ENCODE assay signal across 1 cellular context in genomic region chr3:48301020-48301813, GRCh38.
TF ChIP-seq lines count a peak whose summit lies in the region.

Gene NME6 (minus strand): TSS chr3:48301367.

TF ChIP-seq in HepG2, 621 proteins besides CTCF, POLR2A, EP300 and RAD21 (continued from another document and continues in another):
- peak; percentile 81 for TF ChIP-seq IKZF5 (CRISPR knock-in tag; IDR thresholded peaks at IDR 0.05)
- peak; percentile 96; the same call in 1 of the 2 replicates for TF ChIP-seq KLF15 (CRISPR knock-in tag; IDR thresholded peaks at IDR 0.05; ENCODE audit: borderline replicate concordance)
- peak; percentile 96 for TF ChIP-seq TBX2 (CRISPR knock-in tag; IDR thresholded peaks at IDR 0.05; ENCODE audit: borderline replicate concordance)
- peak; percentile 88; the same call in 1 of the 2 replicates for TF ChIP-seq ATF5 (CRISPR knock-in tag; IDR thresholded peaks at IDR 0.05; ENCODE audit: low read depth)
- TF ChIP-seq NR2C2 (CRISPR knock-in tag; IDR thresholded peaks at IDR 0.05; ENCODE audit: borderline replicate concordance), result peak; percentile 82; the same call in 1 of the 2 replicates
- peak; percentile 79 for TF ChIP-seq E2F5 (CRISPR knock-in tag; conservative IDR thresholded peaks at IDR 0.05)
- TF ChIP-seq RNF2 (conservative IDR thresholded peaks at IDR 0.05; ENCODE audit: low read depth), result peak; percentile 93
- no peak for TF ChIP-seq CBX1 (IDR thresholded peaks at IDR 0.05; ENCODE audit: low read depth)
- peak; percentile 33; the same call in 1 of the 2 replicates for TF ChIP-seq NFYB (CRISPR knock-in tag; IDR thresholded peaks at IDR 0.05)
- TF ChIP-seq ZNF263 (CRISPR knock-in tag; IDR thresholded peaks at IDR 0.05), result 0 out of 2 replicates have a peak, but pooled peaks have one; percentile 34
- TF ChIP-seq HNF4A (CRISPR knock-in tag; IDR thresholded peaks at IDR 0.05), result 0 out of 2 replicates have a peak, but pooled peaks have one; percentile 24
- peak; percentile 45; the same call in 1 of the 2 replicates for TF ChIP-seq GATAD2A (CRISPR knock-in tag; IDR thresholded peaks at IDR 0.05)
- peak; percentile 34; the same call in 1 of the 2 replicates for TF ChIP-seq ZNF205 (CRISPR knock-in tag; IDR thresholded peaks at IDR 0.05)
- TF ChIP-seq ZNF501 (CRISPR knock-in tag; IDR thresholded peaks at IDR 0.05), result peak; percentile 97
- no peak for TF ChIP-seq HNF1A (IDR thresholded peaks at IDR 0.05; ENCODE audit: low read depth)
- peak; percentile 68; the same call in 1 of the 2 replicates for TF ChIP-seq HNF1A (CRISPR knock-in tag; IDR thresholded peaks at IDR 0.05; ENCODE audit: borderline replicate concordance)
- peak; percentile 93; the same call in 1 of the 2 replicates for TF ChIP-seq NCOA1 (CRISPR knock-in tag; IDR thresholded peaks at IDR 0.05)
- peak; percentile 60; the same call in 1 of the 2 replicates for TF ChIP-seq MTF1 (CRISPR knock-in tag; IDR thresholded peaks at IDR 0.05)
- peak; percentile 89 for TF ChIP-seq ZNF639 (CRISPR knock-in tag; conservative IDR thresholded peaks at IDR 0.05)
- TF ChIP-seq ZNF770 (CRISPR knock-in tag; IDR thresholded peaks at IDR 0.05), result peak; percentile 91
- TF ChIP-seq ZBTB26 (CRISPR knock-in tag; IDR thresholded peaks at IDR 0.05; ENCODE audit: borderline replicate concordance), result peak; percentile 86
- TF ChIP-seq PRPF4 (IDR thresholded peaks at IDR 0.05; ENCODE audit: low read depth, low read length, poor library complexity, severe bottlenecking), result no peak
- TF ChIP-seq ZNF547 (CRISPR knock-in tag; IDR thresholded peaks at IDR 0.05), result peak; percentile 98
- TF ChIP-seq SNAI1 (CRISPR knock-in tag; IDR thresholded peaks at IDR 0.05; ENCODE audit: borderline replicate concordance), result peak; percentile 82; the same call in 1 of the 2 replicates
- peak in 1 of 2 experiments; percentile 62; a peak in 1 of 4 replicates for TF ChIP-seq REST (IDR thresholded peaks at IDR 0.05; ENCODE audit: borderline replicate concordance in 1 of 2, low read depth in 1 of 2, low read length in 2 of 2)
- peak; percentile 90 for TF ChIP-seq HOXA5 (CRISPR knock-in tag; IDR thresholded peaks at IDR 0.05)
- no peak for TF ChIP-seq MATR3 (CRISPR knock-in tag; IDR thresholded peaks at IDR 0.05)
- peak; percentile 69 for TF ChIP-seq ARNTL (CRISPR knock-in tag; IDR thresholded peaks at IDR 0.05)
- TF ChIP-seq ZNF720 (CRISPR knock-in tag; IDR thresholded peaks at IDR 0.05), result 0 out of 2 replicates have a peak, but pooled peaks have one; percentile 30
- TF ChIP-seq ZBTB39 (CRISPR knock-in tag; IDR thresholded peaks at IDR 0.05), result peak; percentile 88; the same call in 1 of the 2 replicates
- TF ChIP-seq ZNF546 (CRISPR knock-in tag; conservative IDR thresholded peaks at IDR 0.05), result peak; percentile 73; the same call in 1 of the 2 replicates
- TF ChIP-seq KAT7 (CRISPR knock-in tag; IDR thresholded peaks at IDR 0.05; ENCODE audit: borderline replicate concordance), result peak; percentile 84; the same call in 1 of the 2 replicates
- peak; percentile 55; the same call in 1 of the 2 replicates for TF ChIP-seq FOXA3 (CRISPR knock-in tag; IDR thresholded peaks at IDR 0.05)
- peak; percentile 68 for TF ChIP-seq ZNF143 (CRISPR knock-in tag; IDR thresholded peaks at IDR 0.05)
- peak; percentile 75; the same call in 1 of the 2 replicates for TF ChIP-seq MYNN (CRISPR knock-in tag; IDR thresholded peaks at IDR 0.05; ENCODE audit: low read depth)
- TF ChIP-seq HOXD1 (CRISPR knock-in tag; IDR thresholded peaks at IDR 0.05), result no peak; the same call in 1 of the 2 replicates
- TF ChIP-seq ZNF383 (CRISPR knock-in tag; IDR thresholded peaks at IDR 0.05; ENCODE audit: borderline replicate concordance), result no peak; the same call in 1 of the 2 replicates
- TF ChIP-seq THAP8 (CRISPR knock-in tag; IDR thresholded peaks at IDR 0.05; ENCODE audit: borderline replicate concordance), result no peak
- TF ChIP-seq IKZF4 (CRISPR knock-in tag; IDR thresholded peaks at IDR 0.05; ENCODE audit: borderline replicate concordance, low read depth, not compliant biosample characterization), result peak; percentile 82
- peak; percentile 78 for TF ChIP-seq HDAC2 (CRISPR knock-in tag; IDR thresholded peaks at IDR 0.05)
- TF ChIP-seq CENPX (CRISPR knock-in tag; IDR thresholded peaks at IDR 0.05), result no peak
- TF ChIP-seq CENPT (CRISPR knock-in tag; IDR thresholded peaks at IDR 0.05; ENCODE audit: low read depth), result peak; percentile 31; the same call in 1 of the 2 replicates
- TF ChIP-seq FOXK1 (CRISPR knock-in tag; IDR thresholded peaks at IDR 0.05; ENCODE audit: borderline replicate concordance, low read depth), result peak; percentile 72
